Comparison of ENCODE assay signal across 17 cellular contexts in genomic region chr1:116465477-116465844, GRCh38.
DNase-seq lines count a peak whose midpoint lies in the region; ATAC-seq, FAIRE-seq and TF ChIP-seq lines count a peak whose summit lies in the region.
"Had no signal": no experiment of that assay in that cellular context is flagged by ENCODE, and none has a peak within 500 bp of the region (broad histone marks: within the 10 kb centered on the region; RNA-seq: fewer than 3 reads in every experiment).

No MANE protein-coding gene starts in this region.

- H3K27me3 ChIP-seq in K562 (ENCODE audit: control insufficient read depth in 2 of 2, insufficient read depth in 2 of 2, low read length in 2 of 2) (no peaks in the 10 kb centered on the region), HepG2 (ENCODE audit: control insufficient read depth in 1 of 2, insufficient read depth in 2 of 2, low read length in 2 of 2) (no peaks in the 10 kb centered on the region; a peak in 1 of 5 replicates), pancreas (no peaks in the 10 kb centered on the region)
- H3K27me3 ChIP-seq: BLaER1 had no signal

- no peaks in the 10 kb centered on the region for H3K36me3 Mint-ChIP-seq in WTC11
- H3K36me3 Mint-ChIP-seq in activated naive CD8-positive, alpha-beta T cell treated with anti-CD3 and anti-CD28 coated beads, Interleukin-2, amount 50 U/mL, for 24 hours (ENCODE audit: low read depth), result no peaks in the 10 kb centered on the region
- H3K36me3 Mint-ChIP-seq: CD14-positive monocyte; CD8-positive, alpha-beta T cell had no signal

- in situ Hi-C loops in K562 (cut with MboI) (no loop called here), HepG2 (cut with HindIII; ENCODE audit: extremely low pct_ligation_motif_present, low pct_unique_long_range_greater_than_20kb) (no loop called here)

- intact Hi-C loops in K562 (cut with micrococcal nuclease) (no loop called here), HepG2 (cut with micrococcal nuclease; ENCODE audit: unreplicated experiment) (loop anchor here (5.0 kb wide), 1 partner anchor 48 kb away; no protein-coding TSS in a partner anchor), pancreas (cut with DNase I) (no loop called here)

- TF ChIP-seq POLR2A in K562 (conservative IDR thresholded peaks at IDR 0.05) (no peak), HepG2 (IDR thresholded peaks at IDR 0.05; ENCODE audit: insufficient read depth in 1 of 2, low read depth in 2 of 2, low read length in 2 of 2) (no peak)

- TF ChIP-seq CTCF in K562 (IDR thresholded peaks at IDR 0.05 in 2 of 3, conservative IDR thresholded peaks at IDR 0.05 in 1 of 3; ENCODE audit: insufficient read depth in 2 of 3, low read depth in 1 of 3, low read length in 3 of 3) (no peak), HepG2 (CRISPR knock-in tag; IDR thresholded peaks at IDR 0.05) (no peak), pancreas (IDR thresholded peaks at IDR 0.05) (no peak), WTC11 (IDR thresholded peaks at IDR 0.05) (no peak)

- H3K36me3 ChIP-seq in K562 (ENCODE audit: control insufficient read depth, insufficient read depth, low read length) (no peaks in the 10 kb centered on the region), HepG2 (replicated peaks in 1 of 2; ENCODE audit: control insufficient read depth in 1 of 2, insufficient read depth in 2 of 2, low read length in 2 of 2) (0 out of 5 replicates have a peak, but pooled peaks cover 0 to 3% of the 10 kb centered on the region in 2 experiments), pancreas (no peaks in the 10 kb centered on the region)
- H3K36me3 ChIP-seq: BLaER1 had no signal

- no peak for TF ChIP-seq EP300 in K562 (IDR thresholded peaks at IDR 0.05; ENCODE audit: low read length)
- no peak for TF ChIP-seq EP300 in HepG2 (IDR thresholded peaks at IDR 0.05; ENCODE audit: low read depth in 2 of 2, low read length in 2 of 2)
- no peak for TF ChIP-seq EP300 in HepG2 (CRISPR knock-in tag; IDR thresholded peaks at IDR 0.05; ENCODE audit: borderline replicate concordance)

- no peak overlapping the region for H3K4me3 Mint-ChIP-seq in WTC11
- H3K4me3 Mint-ChIP-seq in activated naive CD8-positive, alpha-beta T cell treated with anti-CD3 and anti-CD28 coated beads, Interleukin-2, amount 50 U/mL, for 24 hours, result no peak overlapping the region
- H3K4me3 Mint-ChIP-seq: CD8-positive, alpha-beta T cell had no signal

- H3K9me3 Mint-ChIP-seq in WTC11, result no peaks in the 10 kb centered on the region
- H3K9me3 Mint-ChIP-seq in activated naive CD8-positive, alpha-beta T cell treated with anti-CD3 and anti-CD28 coated beads, Interleukin-2, amount 50 U/mL, for 24 hours, result no peaks in the 10 kb centered on the region
- H3K9me3 Mint-ChIP-seq: CD8-positive, alpha-beta T cell had no signal

- H3K9me1 ChIP-seq in K562 (ENCODE audit: control insufficient read depth, insufficient read depth, low read length), result no peaks in the 10 kb centered on the region

- TF ChIP-seq RAD21 in K562 (CRISPR knock-in tag; conservative IDR thresholded peaks at IDR 0.05 in 1 of 2, IDR thresholded peaks at IDR 0.05 in 1 of 2), result no peak
- TF ChIP-seq RAD21 in HepG2 (CRISPR knock-in tag; IDR thresholded peaks at IDR 0.05), result no peak

- H3K9ac ChIP-seq in K562 (ENCODE audit: insufficient read depth in 1 of 2, low read depth in 2 of 2, low read length in 2 of 2) (no peak overlapping the region), HepG2 (ENCODE audit: insufficient read depth, low read depth, low read length) (peak overlapping the region; percentile 93)
- H3K9ac ChIP-seq: BLaER1 had no signal

- CTCF ChIA-PET in K562 (lab: Yijun Ruan, JAX; ENCODE audit: low intra/inter-chr PET ratio), result no interaction called here
- CTCF ChIA-PET in HepG2 (lab: Yijun Ruan, JAX; ENCODE audit: low intra/inter-chr PET ratio, low total read pairs), result no interaction called here
- CTCF ChIA-PET in WTC11 (lab: Charles Lee), result interaction anchor here (3.0 kb wide), 1 partner anchor 20 kb away, joined by 11 read pairs; no protein-coding TSS in a partner anchor

- H3K9me3 ChIP-seq in K562 (replicated peaks; ENCODE audit: control insufficient read depth, insufficient read depth, low read depth, low read length) (no peaks in the 10 kb centered on the region), HepG2 (ENCODE audit: low read length) (no peaks in the 10 kb centered on the region), pancreas (no peaks in the 10 kb centered on the region)
- H3K9me3 ChIP-seq: BLaER1 had no signal

- WGBS in K562 (ENCODE audit: insufficient coverage, low coverage, missing lambda C conversion rate), result 52% methylated on average over 4 of the region's 4 CpGs
- 23% methylated on average over 4 of the region's 4 CpGs for WGBS in HepG2 (ENCODE audit: low lambda C conversion rate)
- WGBS in pancreas, 2 donors, result 64 to 68% methylated on average over 4 of the region's 4 CpGs

- H3K79me2 ChIP-seq in K562 (ENCODE audit: control insufficient read depth, insufficient read depth, low read length) (no peaks in the 10 kb centered on the region), HepG2 (ENCODE audit: insufficient read depth, low read length) (peaks cover 44% of the 10 kb centered on the region)

- DNase-seq in K562 (ENCODE audit: extremely low read depth in 1 of 4, low spot score in 3 of 4) (no peak), HepG2 (ENCODE audit: low spot score) (no peak), pancreas (no peak), glomerular visceral epithelial cell (ENCODE audit: extremely low spot score) (no peak), dermis blood vessel endothelial cell (no peak), WTC11 (ENCODE audit: low spot score) (no peak)
- no peak for DNase-seq in activated naive CD8-positive, alpha-beta T cell treated with anti-CD3 and anti-CD28 coated beads, Interleukin-2, amount 50 U/mL, for 24 hours
- DNase-seq: CD8-positive, alpha-beta T cell; DMS 273 treated with DMSO at 0.1 percent for 48 hours; DND-41; EL; GOT3; H7 had no signal

- H2AFZ ChIP-seq in K562 (ENCODE audit: low read depth, low read length) (peak overlapping the region; percentile 60; the same call in 1 of the 2 replicates), HepG2 (ENCODE audit: low read length) (no peak overlapping the region)

- no TSS peak for BruUV-seq in K562 (replicated peaks; lab: Mats Ljungman, UMichigan)
- no TSS peak for BruUV-seq in HepG2 (replicated peaks; lab: Mats Ljungman, UMichigan)

- FAIRE-seq in K562 (lab: Jason Lieb, UNC) (no peak), HepG2 (lab: Jason Lieb, UNC) (no peak), pancreas (lab: Jason Lieb, UNC) (no peak)
- FAIRE-seq: GM12878 had no signal

- H3K4me2 ChIP-seq in K562 (ENCODE audit: insufficient read depth, low read length) (no peak overlapping the region), HepG2 (ENCODE audit: low read depth, low read length) (peak overlapping the region; percentile 94)
- H3K4me2 ChIP-seq: BLaER1 had no signal

- H3K27me3 Mint-ChIP-seq in WTC11 (ENCODE audit: low read depth), result no peaks in the 10 kb centered on the region
- peaks cover 9% of the 10 kb centered on the region for H3K27me3 Mint-ChIP-seq in activated naive CD8-positive, alpha-beta T cell treated with anti-CD3 and anti-CD28 coated beads, Interleukin-2, amount 50 U/mL, for 24 hours

- H3K4me1 ChIP-seq in K562 (replicated peaks in 1 of 2; ENCODE audit: control insufficient read depth in 2 of 2, insufficient read depth in 2 of 2, low read length in 2 of 2) (peaks cover 4 to 17% of the 10 kb centered on the region in 2 experiments; a peak in 3 of 5 replicates), HepG2 (ENCODE audit: insufficient read depth, low read length) (peaks cover 70% of the 10 kb centered on the region), pancreas (peaks cover 0 to 22% (median 2%) of the 10 kb centered on the region in 3 donors)
- H3K4me1 ChIP-seq: BLaER1 had no signal

- ATAC-seq in K562, result no peak
- no peak for ATAC-seq in HepG2
- no peak for ATAC-seq in pancreas
- no peak for ATAC-seq in WTC11
- ATAC-seq in activated naive CD8-positive, alpha-beta T cell treated with anti-CD3 and anti-CD28 coated beads, Interleukin-2, amount 50 U/mL, for 24 hours, result no peak
- ATAC-seq: CD8-positive, alpha-beta T cell; GM12878; HCT116 had no signal

- H3K4me3 ChIP-seq in K562 (no peak overlapping the region), HepG2 (replicated peaks in 1 of 3; ENCODE audit: insufficient read depth in 1 of 3, low read depth in 2 of 3, low read length in 3 of 3) (peak overlapping the region; percentile 37 to 79 (median 71); a peak in 4 of 6 replicates), pancreas (no peak overlapping the region)
- H3K4me3 ChIP-seq: BLaER1, GM12878 had no signal

- POLR2A ChIA-PET in K562 (lab: Yijun Ruan, JAX) (interaction anchor here (0.6 to 1.2 kb wide), 3 partner anchors 13 to 1680 kb away, joined by 3 read pairs; no protein-coding TSS in a partner anchor), HepG2 (lab: Yijun Ruan, JAX) (interaction anchor here (1.1 to 4.1 kb wide), 22 partner anchors 8 to 343 kb away, joined by 3 to 121 read pairs (median 7); no protein-coding TSS in a partner anchor), WTC11 (lab: Charles Lee) (no interaction called here)

- H3K27ac ChIP-seq in K562 (ENCODE audit: extremely low read depth, low read depth, low read length), result no peak overlapping the region
- H3K27ac ChIP-seq in HepG2 (ENCODE audit: extremely low read length, insufficient read depth, low read length), result peak overlapping the region; percentile 99
- peak overlapping the region in 3 of 4 donors; percentile 26 to 72 (median 64) for H3K27ac ChIP-seq in pancreas
- H3K27ac ChIP-seq: BLaER1 had no signal

- H4K20me1 ChIP-seq in K562 (replicated peaks; ENCODE audit: control insufficient read depth, insufficient read depth, low read length) (no peaks in the 10 kb centered on the region), HepG2 (ENCODE audit: insufficient read depth, low read length) (no peaks in the 10 kb centered on the region)
- H4K20me1 ChIP-seq: BLaER1 had no signal

- H3K27ac Mint-ChIP-seq in WTC11, result no peak overlapping the region
- H3K27ac Mint-ChIP-seq in activated naive CD8-positive, alpha-beta T cell treated with anti-CD3 and anti-CD28 coated beads, Interleukin-2, amount 50 U/mL, for 24 hours, result no peak overlapping the region
- H3K27ac Mint-ChIP-seq: CD14-positive monocyte; CD8-positive, alpha-beta T cell had no signal

- no peaks in the 10 kb centered on the region for H3K4me1 Mint-ChIP-seq in WTC11
- H3K4me1 Mint-ChIP-seq in activated naive CD8-positive, alpha-beta T cell treated with anti-CD3 and anti-CD28 coated beads, Interleukin-2, amount 50 U/mL, for 24 hours, result no peaks in the 10 kb centered on the region
- H3K4me1 Mint-ChIP-seq: CD14-positive monocyte had no signal

TF ChIP-seq in K562, 482 proteins besides CTCF, POLR2A, EP300 and RAD21 (continues in another document):
- TF ChIP-seq NCOA2 (IDR thresholded peaks at IDR 0.05; ENCODE audit: partially characterized antibody in 2 of 2), result no peak

TF ChIP-seq in HepG2, 621 proteins besides CTCF, POLR2A, EP300 and RAD21 (continues in another document):
- TF ChIP-seq CEBPB (IDR thresholded peaks at IDR 0.05; ENCODE audit: borderline replicate concordance, low read depth, low read length), result peak; percentile 72
- no peak for TF ChIP-seq ZNF326 (CRISPR knock-in tag; IDR thresholded peaks at IDR 0.05; ENCODE audit: borderline replicate concordance)

Comparison
In these comparisons a context has a peak if more than half of its experiments do, and no peak if none do; other contexts are left out.
1. H3K4me3 ChIP-seq: peak in HepG2 (3 of 3); none in K562 (single experiment) and pancreas (0 of 4).
2. Of the 241 proteins assayed by ChIP-seq in both HepG2 and K562: peak only in HepG2: HNRNPK; only in K562: none; in both: CEBPB; in neither: 237; mixed calls (peak in some experiments, not most) for 2.